1 cellular context compared by ENCODE assay signal in the genomic region with DNA sequence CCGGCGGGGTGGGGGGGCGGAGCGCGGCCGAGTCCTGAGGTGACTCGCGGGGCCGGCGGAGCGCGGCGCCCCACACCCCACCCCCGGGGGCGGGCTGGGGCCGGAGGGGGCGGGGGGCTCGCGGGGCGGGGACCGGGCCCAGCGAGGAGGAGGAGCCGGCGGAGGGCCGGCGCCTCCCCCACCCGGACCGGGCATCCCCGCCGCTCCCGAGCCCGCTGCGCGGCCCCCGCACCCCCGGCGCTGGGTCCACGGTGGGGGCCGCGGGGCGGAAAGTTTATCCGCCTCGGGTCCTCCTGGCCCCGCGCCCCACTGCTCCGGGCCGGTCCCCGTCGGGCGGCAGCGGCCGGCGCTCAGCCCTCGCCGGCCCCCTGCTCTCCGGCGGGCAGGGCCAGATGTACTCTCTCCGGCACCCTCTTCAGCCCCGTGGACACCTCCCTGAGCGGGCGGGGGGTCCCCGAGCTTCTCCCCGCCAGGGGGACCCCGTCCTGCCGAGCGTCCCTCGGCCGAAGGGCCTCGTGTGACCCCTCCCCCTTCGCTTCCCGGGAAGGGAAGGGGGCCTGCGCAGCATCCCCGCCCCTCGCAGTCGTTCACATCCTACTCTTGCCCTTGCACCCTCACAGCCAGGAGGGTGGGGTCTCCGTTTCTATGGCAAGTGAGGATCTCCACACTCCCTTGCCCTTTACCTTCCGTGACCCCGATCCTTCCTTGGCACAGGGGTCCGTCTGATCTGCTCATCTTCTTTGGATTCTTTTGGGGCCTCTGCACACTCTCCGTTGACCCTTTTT.
A peak's percentile ranks its signal among the peaks of the same experiment; 100 is the strongest.
TF ChIP-seq lines count a peak whose summit lies in the region.

No MANE protein-coding gene starts in this region.

TF ChIP-seq in HepG2, 621 proteins besides CTCF, POLR2A, EP300 and RAD21 (continued from another document and continues in another):
- TF ChIP-seq, protein P1, sequence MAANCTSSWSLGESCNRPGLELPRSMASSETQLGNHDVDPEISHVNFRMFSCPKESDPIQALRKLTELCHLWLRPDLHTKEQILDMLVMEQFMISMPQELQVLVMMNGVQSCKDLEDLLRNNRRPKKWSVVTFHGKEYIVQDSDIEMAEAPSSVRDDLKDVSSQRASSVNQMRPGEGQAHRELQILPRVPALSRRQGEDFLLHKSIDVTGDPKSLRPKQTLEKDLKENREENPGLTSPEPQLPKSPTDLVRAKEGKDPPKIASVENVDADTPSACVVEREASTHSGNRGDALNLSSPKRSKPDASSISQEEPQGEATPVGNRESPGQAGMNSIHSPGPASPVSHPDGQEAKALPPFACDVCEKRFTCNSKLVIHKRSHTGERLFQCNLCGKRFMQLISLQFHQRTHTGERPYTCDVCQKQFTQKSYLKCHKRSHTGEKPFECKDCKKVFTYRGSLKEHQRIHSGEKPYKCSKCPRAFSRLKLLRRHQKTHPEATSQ (CRISPR knock-in tag; IDR thresholded peaks at IDR 0.05; ENCODE audit: borderline replicate concordance), result no peak
- TF ChIP-seq ZNF672 (CRISPR knock-in tag; IDR thresholded peaks at IDR 0.05) (no peak), NFE2L1 (CRISPR knock-in tag; IDR thresholded peaks at IDR 0.05; ENCODE audit: borderline replicate concordance) (no peak), ERF (CRISPR knock-in tag; IDR thresholded peaks at IDR 0.05) (no peak), NCOA2 (CRISPR knock-in tag; IDR thresholded peaks at IDR 0.05) (no peak), RELA (CRISPR knock-in tag; IDR thresholded peaks at IDR 0.05) (no peak), ZNF296 (CRISPR knock-in tag; conservative IDR thresholded peaks at IDR 0.05) (no peak), PRPF4 (IDR thresholded peaks at IDR 0.05; ENCODE audit: low read depth, low read length, poor library complexity, severe bottlenecking) (no peak), ZNF775 (CRISPR knock-in tag; IDR thresholded peaks at IDR 0.05; ENCODE audit: borderline replicate concordance) (no peak), ZBTB42 (CRISPR knock-in tag; IDR thresholded peaks at IDR 0.05) (no peak), ZNF282 (IDR thresholded peaks at IDR 0.05; ENCODE audit: partially characterized antibody) (no peak), ZFP37 (CRISPR knock-in tag; IDR thresholded peaks at IDR 0.05; ENCODE audit: borderline replicate concordance) (no peak), ASH2L (IDR thresholded peaks at IDR 0.05; ENCODE audit: insufficient read length, low read depth, low read length) (peak; percentile 50), ZFP1 (CRISPR knock-in tag; IDR thresholded peaks at IDR 0.05) (no peak), SNRNP70 (IDR thresholded peaks at IDR 0.05; ENCODE audit: low read depth, low read length) (no peak), PREB (CRISPR knock-in tag; IDR thresholded peaks at IDR 0.05) (no peak), ZNF788 (CRISPR knock-in tag; IDR thresholded peaks at IDR 0.05; ENCODE audit: borderline replicate concordance) (no peak), ZNF720 (CRISPR knock-in tag; IDR thresholded peaks at IDR 0.05) (no peak), ZNF337 (CRISPR knock-in tag; IDR thresholded peaks at IDR 0.05; ENCODE audit: borderline replicate concordance, low read depth) (no peak), ZNF670 (CRISPR knock-in tag; IDR thresholded peaks at IDR 0.05; ENCODE audit: borderline replicate concordance) (no peak), ZNF879 (CRISPR knock-in tag; IDR thresholded peaks at IDR 0.05) (no peak), MIER2 (CRISPR knock-in tag; IDR thresholded peaks at IDR 0.05) (no peak), ZNF772 (CRISPR knock-in tag; IDR thresholded peaks at IDR 0.05) (no peak), ZNF567 (CRISPR knock-in tag; IDR thresholded peaks at IDR 0.05; ENCODE audit: borderline replicate concordance) (no peak), KDM3A (CRISPR knock-in tag; IDR thresholded peaks at IDR 0.05; ENCODE audit: low read depth) (no peak), CEBPZ (IDR thresholded peaks at IDR 0.05; ENCODE audit: low read length) (no peak), NCOA5 (CRISPR knock-in tag; IDR thresholded peaks at IDR 0.05) (no peak), ZNF136 (CRISPR knock-in tag; IDR thresholded peaks at IDR 0.05; ENCODE audit: low read depth) (no peak), HINFP (CRISPR knock-in tag; IDR thresholded peaks at IDR 0.05; ENCODE audit: low read depth) (no peak), MED1 (CRISPR knock-in tag; IDR thresholded peaks at IDR 0.05) (no peak), SRF (IDR thresholded peaks at IDR 0.05; ENCODE audit: low read depth, low read length) (no peak), ZNF30 (CRISPR knock-in tag; IDR thresholded peaks at IDR 0.05) (no peak), MAZ (IDR thresholded peaks at IDR 0.05; ENCODE audit: borderline replicate concordance, low read depth, low read length) (no peak; the same call in 1 of the 2 replicates), MAZ (CRISPR knock-in tag; IDR thresholded peaks at IDR 0.05; ENCODE audit: low read depth) (no peak), FOXM1 (CRISPR knock-in tag; IDR thresholded peaks at IDR 0.05) (no peak), SRSF4 (IDR thresholded peaks at IDR 0.05; ENCODE audit: low read depth, low read length, poor library complexity, severe bottlenecking) (no peak), HNRNPK (IDR thresholded peaks at IDR 0.05; ENCODE audit: low read depth, low read length, poor library complexity, severe bottlenecking) (no peak), IRF9 (CRISPR knock-in tag; IDR thresholded peaks at IDR 0.05; ENCODE audit: borderline replicate concordance) (0 out of 2 replicates have a peak, but pooled peaks have one; percentile 31), MTA1 (CRISPR knock-in tag; IDR thresholded peaks at IDR 0.05; ENCODE audit: borderline replicate concordance) (no peak), ZNF580 (CRISPR knock-in tag; IDR thresholded peaks at IDR 0.05; ENCODE audit: borderline replicate concordance, low read depth) (no peak), ZNF660 (CRISPR knock-in tag; IDR thresholded peaks at IDR 0.05; ENCODE audit: borderline replicate concordance, low read depth) (no peak), STAT6 (CRISPR knock-in tag; IDR thresholded peaks at IDR 0.05; ENCODE audit: borderline replicate concordance) (no peak), ZNF614 (CRISPR knock-in tag; IDR thresholded peaks at IDR 0.05; ENCODE audit: borderline replicate concordance) (no peak), TFDP1 (CRISPR knock-in tag; IDR thresholded peaks at IDR 0.05; ENCODE audit: borderline replicate concordance) (no peak), ZNF256 (CRISPR knock-in tag; conservative IDR thresholded peaks at IDR 0.05) (no peak), TP53 (CRISPR knock-in tag; conservative IDR thresholded peaks at IDR 0.05) (no peak), FOXK1 (CRISPR knock-in tag; IDR thresholded peaks at IDR 0.05; ENCODE audit: borderline replicate concordance, low read depth) (no peak), ZNF564 (CRISPR knock-in tag; IDR thresholded peaks at IDR 0.05) (no peak)
- TF ChIP-seq, protein P2, sequence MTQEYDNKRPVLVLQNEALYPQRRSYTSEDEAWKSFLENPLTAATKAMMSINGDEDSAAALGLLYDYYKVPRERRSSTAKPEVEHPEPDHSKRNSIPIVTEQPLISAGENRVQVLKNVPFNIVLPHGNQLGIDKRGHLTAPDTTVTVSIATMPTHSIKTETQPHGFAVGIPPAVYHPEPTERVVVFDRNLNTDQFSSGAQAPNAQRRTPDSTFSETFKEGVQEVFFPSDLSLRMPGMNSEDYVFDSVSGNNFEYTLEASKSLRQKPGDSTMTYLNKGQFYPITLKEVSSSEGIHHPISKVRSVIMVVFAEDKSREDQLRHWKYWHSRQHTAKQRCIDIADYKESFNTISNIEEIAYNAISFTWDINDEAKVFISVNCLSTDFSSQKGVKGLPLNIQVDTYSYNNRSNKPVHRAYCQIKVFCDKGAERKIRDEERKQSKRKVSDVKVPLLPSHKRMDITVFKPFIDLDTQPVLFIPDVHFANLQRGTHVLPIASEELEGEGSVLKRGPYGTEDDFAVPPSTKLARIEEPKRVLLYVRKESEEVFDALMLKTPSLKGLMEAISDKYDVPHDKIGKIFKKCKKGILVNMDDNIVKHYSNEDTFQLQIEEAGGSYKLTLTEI (CRISPR knock-in tag; conservative IDR thresholded peaks at IDR 0.05), result no peak
- TF ChIP-seq, protein P3, sequence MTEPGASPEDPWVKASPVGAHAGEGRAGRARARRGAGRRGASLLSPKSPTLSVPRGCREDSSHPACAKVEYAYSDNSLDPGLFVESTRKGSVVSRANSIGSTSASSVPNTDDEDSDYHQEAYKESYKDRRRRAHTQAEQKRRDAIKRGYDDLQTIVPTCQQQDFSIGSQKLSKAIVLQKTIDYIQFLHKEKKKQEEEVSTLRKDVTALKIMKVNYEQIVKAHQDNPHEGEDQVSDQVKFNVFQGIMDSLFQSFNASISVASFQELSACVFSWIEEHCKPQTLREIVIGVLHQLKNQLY (CRISPR knock-in tag; IDR thresholded peaks at IDR 0.05), result no peak
